Comparison of ENCODE assay signal across 9 cellular contexts in the genomic region with DNA sequence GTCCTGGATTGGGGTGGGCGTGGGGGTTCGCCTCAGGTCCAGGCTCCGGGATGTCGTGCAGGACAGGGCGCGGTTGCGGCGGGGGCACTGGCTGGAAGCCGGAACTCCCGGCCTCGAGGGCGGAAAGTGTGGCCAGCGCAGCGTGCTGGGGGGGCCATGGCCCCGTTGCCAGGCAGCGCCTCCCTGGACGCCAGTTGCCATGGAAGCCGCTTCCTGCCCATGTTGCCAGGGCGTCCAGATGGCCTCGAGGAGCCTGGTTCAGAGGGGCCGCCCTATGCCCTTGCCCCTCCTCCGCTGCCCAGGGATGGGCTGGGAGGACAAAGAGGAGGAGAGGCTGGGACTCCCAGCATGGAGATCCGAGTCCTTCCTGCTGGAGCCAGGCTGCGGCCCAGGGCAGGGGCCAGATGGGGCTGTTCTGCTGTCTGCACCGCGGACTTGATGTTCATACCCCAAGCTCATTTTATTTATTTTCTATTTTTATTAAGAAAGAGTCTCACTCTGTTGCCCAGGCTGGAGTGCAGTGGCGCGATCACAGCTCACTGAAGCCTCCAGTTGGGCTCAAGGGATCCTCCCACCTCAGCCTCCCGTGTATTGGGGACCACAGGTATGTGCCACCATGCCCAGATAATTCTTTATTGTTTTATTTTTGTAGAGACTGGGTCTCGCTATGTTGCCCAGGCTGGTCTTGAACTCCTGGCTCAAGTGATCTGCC. TPM values are rescaled to one million over a fixed set of nuclear protein-coding genes. Genes with fewer than 3 reads are reported as not detected.
DNase-seq lines count a peak whose midpoint lies in the region; ATAC-seq and TF ChIP-seq lines count a peak whose summit lies in the region.
"Had no signal": no experiment of that assay in that cellular context is flagged by ENCODE, and none has a peak within 500 bp of the region (broad histone marks: within the 10 kb centered on the region; RNA-seq: fewer than 3 reads in every experiment).

No MANE protein-coding gene starts in this region.

- H3K36me3 ChIP-seq in stomach (no peaks in the 10 kb centered on the region), PC-9 (ENCODE audit: low read depth) (no peaks in the 10 kb centered on the region)

- H3K9me2 ChIP-seq in PC-9 (ENCODE audit: insufficient read depth), result no peaks in the 10 kb centered on the region

- 33 to 57% (median 47%) methylated on average over 11 to 30 of the region's 30 CpGs for WGBS in stomach, 5 donors

- H3K9me3 Mint-ChIP-seq in activated CD4-positive, alpha-beta T cell treated with anti-CD3 and anti-CD28 coated beads, Interleukin-2, amount 10 ng/mL, durations not matched to agents 7 days and 5 days, result no peaks in the 10 kb centered on the region
- no peaks in the 10 kb centered on the region for H3K9me3 Mint-ChIP-seq in CD4-positive, alpha-beta T cell

- H3K4me1 ChIP-seq in stomach (peaks cover 0 to 5% (median 2%) of the 10 kb centered on the region in 4 donors), PC-9 (replicated peaks; ENCODE audit: insufficient read depth) (no peaks in the 10 kb centered on the region)

- H3K27me3 Mint-ChIP-seq in activated CD4-positive, alpha-beta T cell treated with anti-CD3 and anti-CD28 coated beads, Interleukin-2, amount 10 ng/mL, durations not matched to agents 7 days and 5 days, result peaks cover 3% of the 10 kb centered on the region
- peaks cover 5% of the 10 kb centered on the region for H3K27me3 Mint-ChIP-seq in CD4-positive, alpha-beta T cell

- no peaks in the 10 kb centered on the region for H3F3A ChIP-seq in PC-9 (ENCODE audit: insufficient read depth, low read depth)

- TF ChIP-seq EP300 in stomach (IDR thresholded peaks at IDR 0.05), result no peak

- POLR2A ChIA-PET in activated CD4-positive, alpha-beta T cell treated with anti-CD3 and anti-CD28 coated beads, Interleukin-2, amount 10 ng/mL, durations not matched to agents 7 days and 5 days (lab: Charles Lee), result no interaction called here
- POLR2A ChIA-PET in PC-9 (lab: Charles Lee; ENCODE audit: unreplicated experiment), result no interaction called here
- POLR2A ChIA-PET in CD4-positive, alpha-beta T cell (lab: Charles Lee), result interaction anchor here (1.3 kb wide), 1 partner anchor 164 kb away, joined by 4 read pairs; the partner anchor contains the start of gene DGCR6L

- peak; percentile 28 for DNase-seq in activated CD4-positive, alpha-beta T cell treated with anti-CD3 and anti-CD28 coated beads, Interleukin-2, amount 10 ng/mL, durations not matched to agents 7 days and 5 days
- DNase-seq in activated CD4-positive, alpha-beta T cell treated with anti-CD3 and anti-CD28 coated beads, Interleukin-2, amount 50 U/mL, for 1 hour, result no peak
- peak; percentile 88 for DNase-seq in RPMI7951 (ENCODE audit: low read depth)
- peak; percentile 39 for DNase-seq in fibroblast of the aortic adventitia (ENCODE audit: low read depth)
- DNase-seq in stomach, result peak; percentile 38
- no peak for DNase-seq in PC-9
- no peak for DNase-seq in CD4-positive, alpha-beta T cell
- no peak for DNase-seq in LoVo (ENCODE audit: low spot score)

- H3K4me1 Mint-ChIP-seq in activated CD4-positive, alpha-beta T cell treated with anti-CD3 and anti-CD28 coated beads, Interleukin-2, amount 10 ng/mL, durations not matched to agents 7 days and 5 days, result peaks cover 4% of the 10 kb centered on the region
- peaks cover 4% of the 10 kb centered on the region for H3K4me1 Mint-ChIP-seq in CD4-positive, alpha-beta T cell (ENCODE audit: low read depth)

- no peak overlapping the region for H3K27ac Mint-ChIP-seq in activated CD4-positive, alpha-beta T cell treated with anti-CD3 and anti-CD28 coated beads, Interleukin-2, amount 10 ng/mL, durations not matched to agents 7 days and 5 days
- no peak overlapping the region for H3K27ac Mint-ChIP-seq in CD4-positive, alpha-beta T cell

- CTCF ChIA-PET in activated CD4-positive, alpha-beta T cell treated with anti-CD3 and anti-CD28 coated beads, Interleukin-2, amount 10 ng/mL, durations not matched to agents 7 days and 5 days (lab: Charles Lee), result interaction anchor here (2.5 kb wide), 1 partner anchor 130 kb away, joined by 11 read pairs; no protein-coding TSS in a partner anchor
- CTCF ChIA-PET in PC-9 (lab: Charles Lee), result no interaction called here
- CTCF ChIA-PET in CD4-positive, alpha-beta T cell (lab: Charles Lee), result no interaction called here

- H3K27me3 ChIP-seq in stomach (peaks cover 0 to 59% (median 8%) of the 10 kb centered on the region in 3 donors), PC-9 (ENCODE audit: insufficient read depth, low read depth) (peaks cover 15% of the 10 kb centered on the region)
- H3K27me3 ChIP-seq in CD4-positive, alpha-beta T cell (ENCODE audit: control insufficient read depth, insufficient read depth, low read length), result peaks cover 6% of the 10 kb centered on the region

- peaks cover 3% of the 10 kb centered on the region; the same call in 1 of the 2 replicates for H4K20me1 ChIP-seq in PC-9 (ENCODE audit: insufficient read depth)

- H3K4me2 ChIP-seq in PC-9, result no peak overlapping the region

- no peak for TF ChIP-seq CTCF in fibroblast of the aortic adventitia (IDR thresholded peaks at IDR 0.05; ENCODE audit: insufficient read depth, low read length)
- TF ChIP-seq CTCF in stomach (IDR thresholded peaks at IDR 0.05), result no peak
- no peak for TF ChIP-seq CTCF in PC-9 (conservative IDR thresholded peaks at IDR 0.05)
- no peak for TF ChIP-seq CTCF in CD4-positive, alpha-beta T cell (IDR thresholded peaks at IDR 0.05)

- H3K36me3 Mint-ChIP-seq in activated CD4-positive, alpha-beta T cell treated with anti-CD3 and anti-CD28 coated beads, Interleukin-2, amount 10 ng/mL, durations not matched to agents 7 days and 5 days (ENCODE audit: low read depth), result no peaks in the 10 kb centered on the region
- H3K36me3 Mint-ChIP-seq in CD4-positive, alpha-beta T cell (ENCODE audit: low read depth), result no peaks in the 10 kb centered on the region

- H3K4me3 ChIP-seq in fibroblast of the aortic adventitia (ENCODE audit: low read depth, low read length), result peak overlapping the region; percentile 53
- peak overlapping the region in 2 of 4 donors; percentile 3 to 24 for H3K4me3 ChIP-seq in stomach
- no peak overlapping the region for H3K4me3 ChIP-seq in PC-9

- intact Hi-C loops in stomach (cut with DNase I; ENCODE audit: low total_unique reads), result loop anchor here (5.0 kb wide), 1 partner anchor 132 kb away; no protein-coding TSS in a partner anchor
- intact Hi-C loops in PC-9 (cut with micrococcal nuclease; ENCODE audit: unreplicated experiment), result loop anchor here (5.0 to 10.0 kb wide), 3 partner anchors 262 to 539 kb away; no protein-coding TSS in a partner anchor
- intact Hi-C loops in CD4-positive, alpha-beta T cell (cut with DNase I, micrococcal nuclease), result loop anchor here in 1 of 2 experiments (5.0 kb wide), 1 partner anchor 587 kb away; no protein-coding TSS in a partner anchor

- no peak for TF ChIP-seq POLR2A in stomach (IDR thresholded peaks at IDR 0.05)

- no peak for ATAC-seq in CD4-positive, alpha-beta T cell (ENCODE audit: poor library complexity)

- no peaks in the 10 kb centered on the region for H3K9me3 ChIP-seq in stomach
- no peaks in the 10 kb centered on the region for H3K9me3 ChIP-seq in PC-9 (ENCODE audit: insufficient read depth, low read depth)
- H3K9me3 ChIP-seq in CD4-positive, alpha-beta T cell (ENCODE audit: control insufficient read depth, low read length), result no peaks in the 10 kb centered on the region

- no peak overlapping the region for H3K4me3 Mint-ChIP-seq in activated CD4-positive, alpha-beta T cell treated with anti-CD3 and anti-CD28 coated beads, Interleukin-2, amount 10 ng/mL, durations not matched to agents 7 days and 5 days
- H3K4me3 Mint-ChIP-seq in CD4-positive, alpha-beta T cell, result no peak overlapping the region

- H2AFZ ChIP-seq in PC-9, result no peak overlapping the region

- H3K27ac ChIP-seq in stomach, result no peak overlapping the region
- H3K27ac ChIP-seq in PC-9, result no peak overlapping the region
- no peak overlapping the region for H3K27ac ChIP-seq in CD4-positive, alpha-beta T cell (ENCODE audit: low read depth, low read length)
- H3K27ac ChIP-seq: C4-2B had no signal

- no peaks in the 10 kb centered on the region for H3K79me2 ChIP-seq in PC-9 (ENCODE audit: low read depth)

- BruUV-seq in PC-9 (replicated peaks; lab: Mats Ljungman, UMichigan), result no TSS peak

RNA-seq across cellular contexts. Expression of gene CCDC188, which starts 4.6 kb away (rescaled TPM):
- total RNA-seq in activated CD4-positive, alpha-beta T cell treated with anti-CD3 and anti-CD28 coated beads, Interleukin-2, amount 10 ng/mL, durations not matched to agents 7 days and 5 days, result under 1 TPM; 0.12 to 0.23 TPM
- 0.68 TPM in 1 of 2 replicates, not detected in the other for total RNA-seq in RPMI7951 (2014; rRNA removed; shearing (Covaris generic))
- 0.45 TPM in 1 of 2 replicates, not detected in the other for total RNA-seq in fibroblast of the aortic adventitia (ENCODE audit: low replicate concordance)
- 10 to 100 TPM in 1 of 5 donors, 1 to 10 TPM in 1, under 1 TPM in 2, not detected in 1; 0.37 to 40.8 (median 2.1) TPM for total RNA-seq in stomach
- 1 to 10 TPM in 1 of 3 donors, under 1 TPM in 2; 0.10 to 2.7 (median 0.76) TPM for polyA plus RNA-seq in stomach
- total RNA-seq in PC-9 (2021), result not detected in 2 replicates
- not detected for total RNA-seq in CD4-positive, alpha-beta T cell

RNA-seq across cellular contexts. Expression of gene ZDHHC8, which starts 23.9 kb away (rescaled TPM):
- 10 to 100 TPM; 57.9 to 58.9 TPM for total RNA-seq in activated CD4-positive, alpha-beta T cell treated with anti-CD3 and anti-CD28 coated beads, Interleukin-2, amount 10 ng/mL, durations not matched to agents 7 days and 5 days
- 3.4 TPM in 2 replicates for total RNA-seq in RPMI7951 (2014; rRNA removed; shearing (Covaris generic))
- total RNA-seq in fibroblast of the aortic adventitia (ENCODE audit: low replicate concordance) (8.7 and 12.7 TPM in 2 replicates), stomach (100 to 1,000 TPM in 1 of 5 donors, 10 to 100 TPM in 3, 1 to 10 TPM in 1; 4.2 to 228 (median 23.6) TPM), PC-9 (2021) (34.4 and 46.8 TPM in 2 replicates)
- polyA plus RNA-seq in stomach, result 10 to 100 TPM in 1 of 3 donors, 1 to 10 TPM in 2; 3.2 to 22.8 (median 9.7) TPM
- 10 to 100 TPM; 44.9 to 49.3 TPM for total RNA-seq in CD4-positive, alpha-beta T cell

RNA-seq across cellular contexts. Expression of gene TRMT2A, which starts 38.5 kb away (rescaled TPM):
- 10 to 100 TPM; 85.5 to 91.4 TPM for total RNA-seq in activated CD4-positive, alpha-beta T cell treated with anti-CD3 and anti-CD28 coated beads, Interleukin-2, amount 10 ng/mL, durations not matched to agents 7 days and 5 days
- total RNA-seq in RPMI7951 (2014; rRNA removed; shearing (Covaris generic)), result 14.7 and 16.2 TPM in 2 replicates
- total RNA-seq in fibroblast of the aortic adventitia (ENCODE audit: low replicate concordance) (18.4 and 28.7 TPM in 2 replicates), stomach (100 to 1,000 TPM in 1 of 5 donors, 10 to 100 TPM in 4; 30.5 to 143 (median 89.5) TPM), PC-9 (2021) (31.5 and 32.7 TPM in 2 replicates)
- 10 to 100 TPM; 17.9 to 70.3 (median 33.6) TPM for polyA plus RNA-seq in stomach
- total RNA-seq in CD4-positive, alpha-beta T cell, result 10 to 100 TPM; 79.3 to 84.2 TPM

RNA-seq across cellular contexts. Expression of gene RANBP1, which starts 39.6 kb away (rescaled TPM):
- 100 to 1,000 TPM; 229 to 234 TPM for total RNA-seq in activated CD4-positive, alpha-beta T cell treated with anti-CD3 and anti-CD28 coated beads, Interleukin-2, amount 10 ng/mL, durations not matched to agents 7 days and 5 days
- total RNA-seq in RPMI7951 (2014; rRNA removed; shearing (Covaris generic)), result 528 and 684 TPM in 2 replicates
- total RNA-seq in fibroblast of the aortic adventitia (ENCODE audit: low replicate concordance), result 160 and 191 TPM in 2 replicates
- 100 to 1,000 TPM in 3 of 5 donors, 10 to 100 TPM in 2; 23.9 to 200 (median 127) TPM for total RNA-seq in stomach
- polyA plus RNA-seq in stomach, result 10 to 100 TPM; 72.8 to 93.5 (median 90.3) TPM
- 168 and 175 TPM in 2 replicates for total RNA-seq in PC-9 (2021)
- 10 to 100 TPM; 68.1 to 72.1 TPM for total RNA-seq in CD4-positive, alpha-beta T cell

Comparison
In these comparisons a context has a peak if more than half of its experiments do, and no peak if none do; other contexts are left out.
1. DNase-seq: peak in activated CD4-positive, alpha-beta T cell treated with anti-CD3 and anti-CD28 coated beads, Interleukin-2, amount 10 ng/mL, durations not matched to agents 7 days and 5 days (single experiment), RPMI7951 (single experiment), fibroblast of the aortic adventitia (single experiment) and stomach (single experiment); none in activated CD4-positive, alpha-beta T cell treated with anti-CD3 and anti-CD28 coated beads, Interleukin-2, amount 50 U/mL, for 1 hour (single experiment), PC-9 (0 of 2), CD4-positive, alpha-beta T cell (0 of 10) and LoVo (single experiment).